1 cellular context compared by ENCODE assay signal in the genomic region with DNA sequence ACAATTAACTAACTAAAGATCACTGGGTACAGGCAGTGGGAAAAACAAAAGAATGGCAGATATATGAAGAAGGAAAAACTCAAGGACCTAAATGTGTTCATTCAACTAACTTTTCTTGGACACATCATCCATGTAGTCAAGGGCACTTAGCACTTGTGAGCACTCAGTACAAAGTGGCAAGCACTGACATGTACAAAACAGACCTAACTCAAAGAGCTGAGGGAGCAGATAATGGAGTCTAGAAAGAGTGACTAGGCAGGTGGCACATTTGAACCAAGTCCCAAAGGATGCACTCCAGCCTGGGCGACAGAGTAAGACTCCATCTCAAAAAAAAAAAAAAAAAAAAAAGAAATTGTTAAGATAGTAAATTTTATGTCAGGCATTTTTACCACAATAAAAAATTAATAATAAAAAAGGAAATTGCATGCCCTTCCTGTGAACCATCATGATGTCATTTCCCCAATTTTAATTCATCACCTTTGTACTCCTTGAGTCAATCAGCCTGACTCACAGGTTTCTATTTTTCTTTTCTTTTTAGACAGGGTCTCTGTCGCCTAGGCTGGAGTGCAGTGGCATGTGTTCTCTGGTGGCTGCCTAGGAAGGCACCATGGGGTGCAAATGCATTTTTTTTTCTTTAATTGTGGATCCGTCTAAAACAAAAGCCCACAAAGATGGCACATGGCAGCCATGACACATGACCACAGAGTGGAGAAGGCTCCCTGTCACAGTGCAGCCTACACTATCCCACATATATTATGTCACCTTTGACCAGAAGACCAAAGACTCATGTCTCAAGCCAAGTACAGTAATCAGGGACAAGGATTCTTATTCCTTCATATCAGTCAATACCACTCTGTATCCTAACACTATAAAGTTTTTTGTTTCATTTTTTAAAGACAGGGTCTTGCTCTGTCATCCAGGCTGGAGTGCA.
TF ChIP-seq lines count a peak whose summit lies in the region.

No MANE protein-coding gene starts in this region.

TF ChIP-seq in GM12878, 131 proteins besides CTCF, POLR2A, EP300 and RAD21 (continued from another document):
- TF ChIP-seq, protein P1, sequence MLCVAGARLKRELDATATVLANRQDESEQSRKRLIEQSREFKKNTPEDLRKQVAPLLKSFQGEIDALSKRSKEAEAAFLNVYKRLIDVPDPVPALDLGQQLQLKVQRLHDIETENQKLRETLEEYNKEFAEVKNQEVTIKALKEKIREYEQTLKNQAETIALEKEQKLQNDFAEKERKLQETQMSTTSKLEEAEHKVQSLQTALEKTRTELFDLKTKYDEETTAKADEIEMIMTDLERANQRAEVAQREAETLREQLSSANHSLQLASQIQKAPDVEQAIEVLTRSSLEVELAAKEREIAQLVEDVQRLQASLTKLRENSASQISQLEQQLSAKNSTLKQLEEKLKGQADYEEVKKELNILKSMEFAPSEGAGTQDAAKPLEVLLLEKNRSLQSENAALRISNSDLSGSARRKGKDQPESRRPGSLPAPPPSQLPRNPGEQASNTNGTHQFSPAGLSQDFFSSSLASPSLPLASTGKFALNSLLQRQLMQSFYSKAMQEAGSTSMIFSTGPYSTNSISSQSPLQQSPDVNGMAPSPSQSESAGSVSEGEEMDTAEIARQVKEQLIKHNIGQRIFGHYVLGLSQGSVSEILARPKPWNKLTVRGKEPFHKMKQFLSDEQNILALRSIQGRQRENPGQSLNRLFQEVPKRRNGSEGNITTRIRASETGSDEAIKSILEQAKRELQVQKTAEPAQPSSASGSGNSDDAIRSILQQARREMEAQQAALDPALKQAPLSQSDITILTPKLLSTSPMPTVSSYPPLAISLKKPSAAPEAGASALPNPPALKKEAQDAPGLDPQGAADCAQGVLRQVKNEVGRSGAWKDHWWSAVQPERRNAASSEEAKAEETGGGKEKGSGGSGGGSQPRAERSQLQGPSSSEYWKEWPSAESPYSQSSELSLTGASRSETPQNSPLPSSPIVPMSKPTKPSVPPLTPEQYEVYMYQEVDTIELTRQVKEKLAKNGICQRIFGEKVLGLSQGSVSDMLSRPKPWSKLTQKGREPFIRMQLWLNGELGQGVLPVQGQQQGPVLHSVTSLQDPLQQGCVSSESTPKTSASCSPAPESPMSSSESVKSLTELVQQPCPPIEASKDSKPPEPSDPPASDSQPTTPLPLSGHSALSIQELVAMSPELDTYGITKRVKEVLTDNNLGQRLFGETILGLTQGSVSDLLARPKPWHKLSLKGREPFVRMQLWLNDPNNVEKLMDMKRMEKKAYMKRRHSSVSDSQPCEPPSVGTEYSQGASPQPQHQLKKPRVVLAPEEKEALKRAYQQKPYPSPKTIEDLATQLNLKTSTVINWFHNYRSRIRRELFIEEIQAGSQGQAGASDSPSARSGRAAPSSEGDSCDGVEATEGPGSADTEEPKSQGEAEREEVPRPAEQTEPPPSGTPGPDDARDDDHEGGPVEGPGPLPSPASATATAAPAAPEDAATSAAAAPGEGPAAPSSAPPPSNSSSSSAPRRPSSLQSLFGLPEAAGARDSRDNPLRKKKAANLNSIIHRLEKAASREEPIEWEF (IDR thresholded peaks at IDR 0.05; ENCODE audit: insufficient replicate concordance, low read depth, low read length) = no peak
